ENCODE assay signal across 32 cellular contexts in the genomic region with DNA sequence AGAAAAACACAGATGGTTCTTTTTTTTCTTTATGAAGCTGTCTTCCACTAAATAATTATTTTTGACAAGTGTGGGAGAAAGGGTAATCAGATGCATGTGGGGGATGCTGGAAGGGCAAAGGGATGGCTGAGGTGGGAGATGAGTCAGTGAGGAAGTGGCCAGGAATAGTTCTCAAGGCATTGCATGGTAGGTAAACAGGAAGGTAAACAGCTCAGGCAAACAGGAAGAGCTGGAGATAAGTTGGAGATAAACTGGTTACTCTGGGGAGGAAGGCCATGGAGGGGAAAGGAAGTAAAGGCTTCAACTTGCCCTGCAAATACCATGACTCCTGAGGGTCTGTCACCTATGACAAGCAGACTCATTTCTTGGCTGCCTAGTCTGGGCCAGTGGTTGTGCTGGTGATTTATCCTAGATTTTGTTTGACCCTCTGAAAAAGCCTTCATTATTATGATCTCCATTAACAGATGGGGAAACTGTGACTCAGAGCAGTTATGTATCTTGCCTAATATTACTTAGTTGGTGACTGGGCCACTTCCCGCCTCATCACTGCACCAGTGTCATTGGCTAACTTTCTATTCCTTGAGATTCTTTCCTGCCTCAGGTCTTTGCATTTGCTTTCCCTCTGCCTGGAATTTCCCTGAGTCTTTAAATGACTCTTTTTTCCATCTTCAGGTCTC. TPM values are rescaled to one million over a fixed set of nuclear protein-coding genes. Genes with fewer than 3 reads are reported as not detected.
DNase-seq lines count a peak whose midpoint lies in the region; ATAC-seq, FAIRE-seq and TF ChIP-seq lines count a peak whose summit lies in the region.
"Had no signal": no experiment of that assay in that cellular context is flagged by ENCODE, and none has a peak within 500 bp of the region (broad histone marks: within the 10 kb centered on the region; RNA-seq: fewer than 3 reads in every experiment).

No MANE protein-coding gene starts in this region.

- FAIRE-seq in kidney (lab: Jason Lieb, UNC) = no peak
- FAIRE-seq: astrocyte, GM12891, HTR-8/SVneo had no signal

- peak; percentile 58; the same call in 1 of the 2 replicates for ATAC-seq in Panc1
- ATAC-seq in natural killer cell = no peak
- ATAC-seq in HG03439 (IDR thresholded peaks at IDR 0.05; ENCODE audit: unreplicated experiment) = no peak
- ATAC-seq: activated CD4-positive, alpha-beta T cell treated with anti-CD3 and anti-CD28 coated beads for 36 hours had no signal

- H3K9me3 ChIP-seq in Panc1 (ENCODE audit: control insufficient read depth, insufficient read depth, low read depth, low read length) = no peaks in the 10 kb centered on the region
- H3K9me3 ChIP-seq in kidney (ENCODE audit: control insufficient read depth in 1 of 2, low read length in 2 of 2) = peaks cover 0 to 5% of the 10 kb centered on the region in 2 donors
- H3K9me3 ChIP-seq: BE2C, prostate gland had no signal

- H3K4me1 ChIP-seq in Panc1 (ENCODE audit: control insufficient read depth, insufficient read depth, low read length) = no peaks in the 10 kb centered on the region
- no peaks in the 10 kb centered on the region for H3K4me1 ChIP-seq in kidney (ENCODE audit: control insufficient read depth in 1 of 2, insufficient read depth in 1 of 2, low read depth in 1 of 2, low read length in 2 of 2)
- H3K4me1 ChIP-seq: BE2C, prostate gland, sigmoid colon had no signal

- H3K27me3 Mint-ChIP-seq in T-helper 2 cell treated with Interferon-gamma antibody and Interleukin-4, amounts not matched to agents 5 μg/mL and 100 μg/mL, for 36 hours (ENCODE audit: low read depth) = peaks cover 6% of the 10 kb centered on the region
- H3K27me3 Mint-ChIP-seq in natural killer cell (ENCODE audit: low read depth in 2 of 2) = peaks cover 0 to 4% of the 10 kb centered on the region in 2 donors
- H3K27me3 Mint-ChIP-seq: activated naive CD4-positive, alpha-beta T cell treated with anti-CD3 and anti-CD28 coated beads, Interleukin-2, amount 50 U/mL, for 24 hours had no signal

- in situ Hi-C loops in Panc1 (cut with HindIII; ENCODE audit: low pct_unique_long_range_greater_than_20kb, low sequenced_read_pairs) = no loop called here

- peaks cover 18% of the 10 kb centered on the region for H3K9me3 Mint-ChIP-seq in T-helper 2 cell treated with Interferon-gamma antibody and Interleukin-4, amounts not matched to agents 5 μg/mL and 100 μg/mL, for 36 hours
- H3K9me3 Mint-ChIP-seq in natural killer cell = peaks cover 11 to 15% of the 10 kb centered on the region in 2 donors
- H3K9me3 Mint-ChIP-seq: activated naive CD4-positive, alpha-beta T cell treated with anti-CD3 and anti-CD28 coated beads, Interleukin-2, amount 50 U/mL, for 24 hours had no signal

- H3K4me1 Mint-ChIP-seq in T-helper 2 cell treated with Interferon-gamma antibody and Interleukin-4, amounts not matched to agents 5 μg/mL and 100 μg/mL, for 36 hours (ENCODE audit: low read depth) = peaks cover 20% of the 10 kb centered on the region
- H3K4me1 Mint-ChIP-seq in natural killer cell = peaks cover 37 to 57% of the 10 kb centered on the region in 2 donors

- TF ChIP-seq CTCF in Panc1 (IDR thresholded peaks at IDR 0.05) (no peak), natural killer cell (IDR thresholded peaks at IDR 0.05) (no peak), kidney (IDR thresholded peaks at IDR 0.05; ENCODE audit: borderline replicate concordance, extremely low read depth, insufficient read depth) (no peak)

- intact Hi-C loops in Panc1 (cut with micrococcal nuclease; ENCODE audit: unreplicated experiment) (no loop called here), natural killer cell (cut with micrococcal nuclease) (no loop called here), kidney (cut with DNase I) (no loop called here)

- peak overlapping the region; percentile 12 for H3K27ac Mint-ChIP-seq in T-helper 2 cell treated with Interferon-gamma antibody and Interleukin-4, amounts not matched to agents 5 μg/mL and 100 μg/mL, for 36 hours
- peak overlapping the region in 1 of 2 donors; percentile 30 for H3K27ac Mint-ChIP-seq in natural killer cell
- H3K27ac Mint-ChIP-seq: activated CD4-positive, alpha-beta T cell treated with anti-CD3 and anti-CD28 coated beads for 36 hours; activated naive CD4-positive, alpha-beta T cell treated with anti-CD3 and anti-CD28 coated beads, Interleukin-2, amount 50 U/mL, for 24 hours; type B pancreatic cell had no signal

- no peaks in the 10 kb centered on the region for H3K27me3 ChIP-seq in Panc1 (ENCODE audit: control insufficient read depth, insufficient read depth, low read length)
- H3K27me3 ChIP-seq: BE2C, sigmoid colon had no signal

- H3K4me3 ChIP-seq in Panc1 (ENCODE audit: low read depth in 2 of 2, low read length in 2 of 2) (no peak overlapping the region), kidney (ENCODE audit: low read length in 2 of 2) (no peak overlapping the region)
- H3K4me3 ChIP-seq: dorsolateral prefrontal cortex, lung, prostate gland, sigmoid colon had no signal

- H3K4me3 Mint-ChIP-seq in T-helper 2 cell treated with Interferon-gamma antibody and Interleukin-4, amounts not matched to agents 5 μg/mL and 100 μg/mL, for 36 hours = peak overlapping the region; percentile 18
- peak overlapping the region; percentile 4 for H3K4me3 Mint-ChIP-seq in natural killer cell
- H3K4me3 Mint-ChIP-seq: activated CD4-positive, alpha-beta T cell treated with anti-CD3 and anti-CD28 coated beads for 36 hours; activated naive CD4-positive, alpha-beta T cell treated with anti-CD3 and anti-CD28 coated beads, Interleukin-2, amount 50 U/mL, for 24 hours; type B pancreatic cell had no signal

- H3K36me3 ChIP-seq in Panc1 (ENCODE audit: control insufficient read depth, insufficient read depth, low read length) (no peaks in the 10 kb centered on the region), kidney (ENCODE audit: control insufficient read depth in 1 of 2, insufficient read depth in 2 of 2, low read length in 2 of 2) (no peaks in the 10 kb centered on the region)
- H3K36me3 ChIP-seq: BE2C, prostate gland, sigmoid colon had no signal

- POLR2A ChIA-PET in Panc1 (lab: Charles Lee) = no interaction called here

- no TSS peak for BruUV-seq in Panc1 (replicated peaks; lab: Mats Ljungman, UMichigan)

- CTCF ChIA-PET in Panc1 (lab: Charles Lee) = interaction anchor here (0.5 kb wide), 1 partner anchor 11 kb away, joined by 18 read pairs; no protein-coding TSS in a partner anchor

- no peak for DNase-seq in T-helper 2 cell treated with Interferon-gamma antibody and Interleukin-4, amounts not matched to agents 5 μg/mL and 100 μg/mL, for 36 hours (ENCODE audit: low spot score)
- DNase-seq in T-helper 2 cell = no peak
- peak; percentile 42 for DNase-seq in H4 (ENCODE audit: low spot score)
- DNase-seq in Panc1 (ENCODE audit: low read depth, low spot score) = no peak
- DNase-seq in natural killer cell = no peak
- no peak for DNase-seq in kidney
- no peak for DNase-seq in activated T-cell treated with anti-CD3 and anti-CD28 coated beads for 4 hours
- DNase-seq: activated CD4-positive, alpha-beta T cell treated with anti-CD3 and anti-CD28 coated beads for 36 hours; BE2C; central memory CD4-positive, alpha-beta T cell; dorsolateral prefrontal cortex; GOT3; Kasumi-1; kidney glomerular epithelial cell; NCI-H1092 treated with DMSO at 0.1 percent for 48 hours; NCI-H1930; NCI-H2227 treated with DMSO at 0.1 percent for 48 hours; NCI-H69; SHP77; sigmoid colon; stimulated activated CD8-positive, alpha-beta memory T cell treated with anti-CD3 and anti-CD28 coated beads, Interleukin-4, amount 100 ng/mL, for 48 hours had no signal

- H3K27ac ChIP-seq in Panc1 (ENCODE audit: low read length) (no peak overlapping the region), kidney (ENCODE audit: low read depth in 2 of 2, low read length in 2 of 2) (no peak overlapping the region)
- H3K27ac ChIP-seq: dorsolateral prefrontal cortex, prostate gland, sigmoid colon had no signal

- H3K36me3 Mint-ChIP-seq in T-helper 2 cell treated with Interferon-gamma antibody and Interleukin-4, amounts not matched to agents 5 μg/mL and 100 μg/mL, for 36 hours (ENCODE audit: low read depth) = peaks cover 2% of the 10 kb centered on the region
- H3K36me3 Mint-ChIP-seq in natural killer cell = no peaks in the 10 kb centered on the region
- H3K36me3 Mint-ChIP-seq: type B pancreatic cell had no signal

- no peak overlapping the region for H3K9ac ChIP-seq in kidney (ENCODE audit: low read length in 2 of 2)

RNA-seq across cellular contexts. Expression of a gene that starts 17.1 kb away (rescaled TPM):
- not detected in 2 replicates for total RNA-seq in H4 (2014; rRNA removed; shearing (Covaris generic))
- not detected for total RNA-seq in Panc1 (2021; ENCODE audit: unreplicated experiment)
- not detected for polyA plus RNA-seq in Panc1 (2012; ENCODE audit: insufficient read length)
- total RNA-seq in natural killer cell = not detected
- not detected for total RNA-seq in kidney
- not detected for polyA plus RNA-seq in kidney (ENCODE audit: insufficient read depth, low read depth, low replicate concordance)
- total RNA-seq: A673; activated CD4-positive, alpha-beta T cell treated with anti-CD3 and anti-CD28 coated beads for 36 hours; astrocyte; dorsolateral prefrontal cortex; lung; OCI-LY7; sigmoid colon; T-helper 1 cell treated with Interleukin-12 subunit alpha and Interleukin-12 subunit beta and Interleukin-4 antibody, amounts not matched to agents 30 ng/mL and 1 ng/mL, for 36 hours had no signal
- polyA plus RNA-seq: lung, sigmoid colon had no signal

RNA-seq across cellular contexts. Expression of a gene that starts 40.0 kb away (rescaled TPM):
- not detected in 2 replicates for total RNA-seq in H4 (2014; rRNA removed; shearing (Covaris generic))
- not detected for total RNA-seq in Panc1 (2021; ENCODE audit: unreplicated experiment)
- polyA plus RNA-seq in Panc1 (2012; ENCODE audit: insufficient read length) = not detected
- under 1 TPM in 1 of 3 donors, not detected in 2; 0.43 TPM for total RNA-seq in natural killer cell
- total RNA-seq in kidney = not detected
- not detected for polyA plus RNA-seq in kidney (ENCODE audit: insufficient read depth, low read depth, low replicate concordance)
- total RNA-seq: A673; activated CD4-positive, alpha-beta T cell treated with anti-CD3 and anti-CD28 coated beads for 36 hours; astrocyte; dorsolateral prefrontal cortex; lung; OCI-LY7; prostate gland; sigmoid colon had no signal
- polyA plus RNA-seq: lung, sigmoid colon had no signal

RNA-seq across cellular contexts. Expression of a gene that starts 51.0 kb away (rescaled TPM):
- not detected in 2 replicates for total RNA-seq in H4 (2014; rRNA removed; shearing (Covaris generic))
- total RNA-seq in Panc1 (2021; ENCODE audit: unreplicated experiment) = not detected
- not detected for polyA plus RNA-seq in Panc1 (2012; ENCODE audit: insufficient read length)
- not detected for total RNA-seq in natural killer cell
- not detected for total RNA-seq in kidney
- polyA plus RNA-seq in kidney (ENCODE audit: insufficient read depth, low read depth, low replicate concordance) = not detected
- total RNA-seq: A673; activated CD4-positive, alpha-beta T cell treated with anti-CD3 and anti-CD28 coated beads for 36 hours; astrocyte; dorsolateral prefrontal cortex; lung; OCI-LY7; prostate gland; sigmoid colon; T-helper 1 cell treated with Interleukin-12 subunit alpha and Interleukin-12 subunit beta and Interleukin-4 antibody, amounts not matched to agents 30 ng/mL and 1 ng/mL, for 36 hours had no signal
- polyA plus RNA-seq: lung, sigmoid colon had no signal
